ENCODE assay signal across 1 cellular context in genomic region chr7:105838273-105839141, GRCh38.
TF ChIP-seq lines count a peak whose summit lies in the region.

No MANE protein-coding gene starts in this region.

TF ChIP-seq in IMR-90, 13 proteins besides CTCF, POLR2A, EP300 and RAD21:
- TF ChIP-seq BHLHE40 (IDR thresholded peaks at IDR 0.05; ENCODE audit: low read depth, low read length) (no peak), ELK1 (IDR thresholded peaks at IDR 0.05; ENCODE audit: borderline replicate concordance, low read depth, low read length) (no peak), CEBPB (IDR thresholded peaks at IDR 0.05; ENCODE audit: low read depth, low read length) (no peak), MAZ (IDR thresholded peaks at IDR 0.05; ENCODE audit: borderline replicate concordance, low read depth, low read length) (no peak), CHD1 (IDR thresholded peaks at IDR 0.05; ENCODE audit: low read depth, low read length) (no peak), RFX5 (IDR thresholded peaks at IDR 0.05; ENCODE audit: low read depth, low read length) (no peak), USF2 (IDR thresholded peaks at IDR 0.05; ENCODE audit: low read depth, low read length) (no peak), SMC3 (IDR thresholded peaks at IDR 0.05; ENCODE audit: low read depth, low read length) (no peak), RCOR1 (IDR thresholded peaks at IDR 0.05; ENCODE audit: insufficient replicate concordance, low read length) (no peak), MAFK (IDR thresholded peaks at IDR 0.05; ENCODE audit: low read depth, low read length) (no peak), NFE2L2 (IDR thresholded peaks at IDR 0.05; ENCODE audit: low read depth, low read length) (no peak), MXI1 (IDR thresholded peaks at IDR 0.05; ENCODE audit: borderline replicate concordance, low read depth, low read length) (no peak), FOS (IDR thresholded peaks at IDR 0.05; ENCODE audit: low read depth, low read length) (no peak)
TF ChIP-seq in IMR-90: peak in this region for 0.
